18 cellular contexts compared by ENCODE assay signal in genomic region chr4:8179771-8180170, GRCh38. TPM values are rescaled to one million over a fixed set of nuclear protein-coding genes. Genes with fewer than 3 reads are reported as not detected.
A peak's percentile ranks its signal among the peaks of the same experiment; 100 is the strongest.
DNase-seq lines count a peak whose midpoint lies in the region; ATAC-seq, FAIRE-seq and TF ChIP-seq lines count a peak whose summit lies in the region.
"Had no signal": no experiment of that assay in that cellular context is flagged by ENCODE, and none has a peak within 500 bp of the region (broad histone marks: within the 10 kb centered on the region; RNA-seq: fewer than 3 reads in every experiment).

No MANE protein-coding gene starts in this region.

- H3K4me2 ChIP-seq in HepG2 (ENCODE audit: low read depth, low read length), result no peak overlapping the region
- H3K4me2 ChIP-seq: BLaER1 treated with 17β-estradiol and CSF1 and Interleukin-3, amounts not matched to agents 10 nM and 100 nM had no signal

- H3K4me1 Mint-ChIP-seq in WTC11, result no peaks in the 10 kb centered on the region
- H3K4me1 Mint-ChIP-seq in activated CD4-positive, alpha-beta T cell treated with anti-CD3 and anti-CD28 coated beads for 36 hours, result no peaks in the 10 kb centered on the region

- H3K36me3 ChIP-seq in HepG2 (replicated peaks in 1 of 2; ENCODE audit: control insufficient read depth in 1 of 2, insufficient read depth in 2 of 2, low read length in 2 of 2) (no peaks in the 10 kb centered on the region), right lobe of liver (no peaks in the 10 kb centered on the region), kidney (ENCODE audit: control insufficient read depth in 1 of 2, insufficient read depth in 2 of 2, low read length in 2 of 2) (no peaks in the 10 kb centered on the region)
- H3K36me3 ChIP-seq: BLaER1 treated with 17β-estradiol and CSF1 and Interleukin-3, amounts not matched to agents 10 nM and 100 nM had no signal

- POLR2A ChIA-PET in HepG2 (lab: Yijun Ruan, JAX) (interaction anchor here (1.2 to 1.6 kb wide), 2 partner anchors 14 to 19 kb away, joined by 3 to 4 read pairs; partner anchors contain the start of gene SH3TC1), WTC11 (lab: Charles Lee) (no interaction called here)
- POLR2A ChIA-PET in activated CD4-positive, alpha-beta T cell treated with anti-CD3 and anti-CD28 coated beads for 36 hours (lab: Charles Lee), result no interaction called here

- no peaks in the 10 kb centered on the region for H3K79me2 ChIP-seq in HepG2 (ENCODE audit: insufficient read depth, low read length)

- H3K9ac ChIP-seq in HepG2 (ENCODE audit: insufficient read depth, low read depth, low read length) (no peak overlapping the region), kidney (ENCODE audit: low read length in 2 of 2) (no peak overlapping the region)

- peaks cover 7 to 24% of the 10 kb centered on the region in 2 experiments; a peak in 3 of 5 replicates for H3K27me3 ChIP-seq in HepG2 (ENCODE audit: control insufficient read depth in 1 of 2, insufficient read depth in 2 of 2, low read length in 2 of 2)
- no peaks in the 10 kb centered on the region for H3K27me3 ChIP-seq in right lobe of liver
- H3K27me3 ChIP-seq: BLaER1 treated with 17β-estradiol and CSF1 and Interleukin-3, amounts not matched to agents 10 nM and 100 nM had no signal

- TF ChIP-seq RAD21 in HepG2 (CRISPR knock-in tag; IDR thresholded peaks at IDR 0.05), result no peak

- no TSS peak for BruUV-seq in HepG2 (replicated peaks; lab: Mats Ljungman, UMichigan)

- intact Hi-C loops in HepG2 (cut with micrococcal nuclease; ENCODE audit: unreplicated experiment), result no loop called here
- intact Hi-C loops in right lobe of liver (cut with DNase I), result loop anchor here in 1 of 2 donors (10.0 kb wide), 1 partner anchor 225 kb away; no protein-coding TSS in a partner anchor
- intact Hi-C loops in kidney (cut with DNase I), result no loop called here
- intact Hi-C loops in activated CD4-positive, alpha-beta T cell treated with anti-CD3 and anti-CD28 coated beads for 36 hours (cut with DNase I, micrococcal nuclease), result no loop called here

- H3K9me3 ChIP-seq in HepG2 (ENCODE audit: low read length) (no peaks in the 10 kb centered on the region), right lobe of liver (no peaks in the 10 kb centered on the region), kidney (ENCODE audit: control insufficient read depth in 1 of 2, low read length in 2 of 2) (no peaks in the 10 kb centered on the region)
- H3K9me3 ChIP-seq: BLaER1 treated with 17β-estradiol and CSF1 and Interleukin-3, amounts not matched to agents 10 nM and 100 nM had no signal

- H3K27ac ChIP-seq in HepG2 (ENCODE audit: extremely low read length, insufficient read depth, low read length) (no peak overlapping the region), right lobe of liver (no peak overlapping the region), kidney (ENCODE audit: low read depth in 2 of 2, low read length in 2 of 2) (no peak overlapping the region)
- H3K27ac ChIP-seq: BLaER1 treated with 17β-estradiol and CSF1 and Interleukin-3, amounts not matched to agents 10 nM and 100 nM had no signal

- DNase-seq in HepG2 (ENCODE audit: low spot score), result no peak
- no peak for DNase-seq in right lobe of liver
- no peak for DNase-seq in WTC11 (ENCODE audit: low spot score)
- DNase-seq in kidney, result peak; percentile 63
- DNase-seq in NCI-H524 treated with DMSO at 0.1 percent for 48 hours (lab: John Stamatoyannopoulos, UW), result no peak
- DNase-seq in activated CD4-positive, alpha-beta T cell treated with anti-CD3 and anti-CD28 coated beads for 36 hours, result no peak
- no peak for DNase-seq in NCI-H187 treated with DMSO at 0.1 percent for 48 hours (lab: John Stamatoyannopoulos, UW)
- DNase-seq: CD8-positive, alpha-beta T cell; DMS 273 treated with DMSO at 0.1 percent for 48 hours; DMS53; DND-41; EL; HCEC 1CT; HFFc6 had no signal

- no peaks in the 10 kb centered on the region for H3K27me3 Mint-ChIP-seq in WTC11 (ENCODE audit: low read depth)
- no peaks in the 10 kb centered on the region for H3K27me3 Mint-ChIP-seq in activated CD4-positive, alpha-beta T cell treated with anti-CD3 and anti-CD28 coated beads for 36 hours
- H3K27me3 Mint-ChIP-seq: B cell had no signal

- no peak overlapping the region for H2AFZ ChIP-seq in HepG2 (ENCODE audit: low read length)

- H3K4me3 Mint-ChIP-seq in WTC11, result no peak overlapping the region
- H3K4me3 Mint-ChIP-seq in activated CD4-positive, alpha-beta T cell treated with anti-CD3 and anti-CD28 coated beads for 36 hours, result no peak overlapping the region
- H3K4me3 Mint-ChIP-seq: B cell; CD8-positive, alpha-beta T cell; HFFc6 had no signal

- TF ChIP-seq CTCF in HepG2 (CRISPR knock-in tag; IDR thresholded peaks at IDR 0.05) (no peak), right lobe of liver (IDR thresholded peaks at IDR 0.05) (no peak), WTC11 (IDR thresholded peaks at IDR 0.05) (no peak), kidney (IDR thresholded peaks at IDR 0.05; ENCODE audit: borderline replicate concordance, extremely low read depth, insufficient read depth) (no peak)

- TF ChIP-seq EP300 in HepG2 (IDR thresholded peaks at IDR 0.05; ENCODE audit: low read depth in 2 of 2, low read length in 2 of 2), result no peak
- no peak for TF ChIP-seq EP300 in HepG2 (CRISPR knock-in tag; IDR thresholded peaks at IDR 0.05; ENCODE audit: borderline replicate concordance)

- 0% methylated on average over 1 of the region's 9 CpGs for WGBS in HepG2 (ENCODE audit: low lambda C conversion rate)
- WGBS in right lobe of liver (ENCODE audit: insufficient coverage, low coverage, low lambda C conversion rate, missing lambda C conversion rate), result no CpG with 5 or more reads among the region's 9 CpGs

- TF ChIP-seq POLR2A in HepG2 (IDR thresholded peaks at IDR 0.05; ENCODE audit: insufficient read depth in 1 of 2, low read depth in 2 of 2, low read length in 2 of 2), result no peak
- no peak for TF ChIP-seq POLR2A in right lobe of liver (IDR thresholded peaks at IDR 0.05)

- in situ Hi-C loops in HepG2 (cut with HindIII; ENCODE audit: extremely low pct_ligation_motif_present, low pct_unique_long_range_greater_than_20kb), result no loop called here

- H3K4me3 ChIP-seq in HepG2 (replicated peaks in 1 of 3; ENCODE audit: insufficient read depth in 1 of 3, low read depth in 2 of 3, low read length in 3 of 3) (no peak overlapping the region), right lobe of liver (no peak overlapping the region), kidney (ENCODE audit: low read length in 2 of 2) (no peak overlapping the region)
- H3K4me3 ChIP-seq: BLaER1 treated with 17β-estradiol and CSF1 and Interleukin-3, amounts not matched to agents 10 nM and 100 nM; GM12878 had no signal

- H3K27ac Mint-ChIP-seq in WTC11, result no peak overlapping the region
- H3K27ac Mint-ChIP-seq in activated CD4-positive, alpha-beta T cell treated with anti-CD3 and anti-CD28 coated beads for 36 hours, result no peak overlapping the region
- H3K27ac Mint-ChIP-seq: B cell; CD8-positive, alpha-beta T cell; HFFc6 had no signal

- ATAC-seq in HepG2, result peak; percentile 11
- ATAC-seq in right lobe of liver, result no peak
- ATAC-seq in WTC11, result no peak
- ATAC-seq in activated CD4-positive, alpha-beta T cell treated with anti-CD3 and anti-CD28 coated beads for 36 hours, result no peak
- ATAC-seq: CD8-positive, alpha-beta T cell; GM12878 had no signal

- no peaks in the 10 kb centered on the region for H4K20me1 ChIP-seq in HepG2 (ENCODE audit: insufficient read depth, low read length)
- H4K20me1 ChIP-seq: BLaER1 treated with 17β-estradiol and CSF1 and Interleukin-3, amounts not matched to agents 10 nM and 100 nM had no signal

- CTCF ChIA-PET in HepG2 (lab: Yijun Ruan, JAX; ENCODE audit: low intra/inter-chr PET ratio, low total read pairs), result no interaction called here
- CTCF ChIA-PET in WTC11 (lab: Charles Lee), result interaction anchor here (0.9 to 1.6 kb wide), 8 partner anchors 47 to 1109 kb away, joined by 3 to 8 read pairs (median 3); no protein-coding TSS in a partner anchor
- CTCF ChIA-PET in activated CD4-positive, alpha-beta T cell treated with anti-CD3 and anti-CD28 coated beads for 36 hours (lab: Charles Lee), result interaction anchor here (0.6 kb wide), 2 partner anchors 12 to 440 kb away, joined by 3 to 4 read pairs; no protein-coding TSS in a partner anchor

- FAIRE-seq in HepG2 (lab: Jason Lieb, UNC), result no peak
- FAIRE-seq in kidney (lab: Jason Lieb, UNC), result no peak
- FAIRE-seq: GM12878 had no signal

- peaks cover 41% of the 10 kb centered on the region for H3K4me1 ChIP-seq in HepG2 (ENCODE audit: insufficient read depth, low read length)
- peaks cover 0 to 15% (median 0%) of the 10 kb centered on the region in 4 donors for H3K4me1 ChIP-seq in right lobe of liver
- H3K4me1 ChIP-seq in kidney (ENCODE audit: control insufficient read depth in 1 of 2, insufficient read depth in 1 of 2, low read depth in 1 of 2, low read length in 2 of 2), result peaks cover 0 to 26% of the 10 kb centered on the region in 2 donors

- H3K36me3 Mint-ChIP-seq in WTC11, result no peaks in the 10 kb centered on the region
- no peaks in the 10 kb centered on the region for H3K36me3 Mint-ChIP-seq in activated CD4-positive, alpha-beta T cell treated with anti-CD3 and anti-CD28 coated beads for 36 hours (ENCODE audit: low read depth)
- H3K36me3 Mint-ChIP-seq: CD8-positive, alpha-beta T cell had no signal

- peaks cover 5% of the 10 kb centered on the region for H3K9me3 Mint-ChIP-seq in WTC11
- H3K9me3 Mint-ChIP-seq in activated CD4-positive, alpha-beta T cell treated with anti-CD3 and anti-CD28 coated beads for 36 hours (ENCODE audit: low read depth), result no peaks in the 10 kb centered on the region
- H3K9me3 Mint-ChIP-seq: CD8-positive, alpha-beta T cell; HFFc6 had no signal

RNA-seq across cellular contexts. Expression of gene SH3TC1, which starts 19.3 kb away (rescaled TPM):
- total RNA-seq in HepG2 (2016; rRNA removed; fragmentation: Illumina TruSeq; extraction: Trizol), result 10.1 and 14.9 TPM in 2 replicates
- 1.8 and 3.0 TPM in 2 replicates for total RNA-seq in HepG2 (2016; cell fraction: cytosol; rRNA removed; fragmentation: Illumina TruSeq; extraction: Trizol; ENCODE audit: low read depth)
- total RNA-seq in HepG2 (2016; cell fraction: insoluble cytoplasmic fraction; rRNA removed; fragmentation: Illumina TruSeq; extraction: Trizol), result 7.9 and 17.3 TPM in 2 replicates
- total RNA-seq in HepG2 (2016; cell fraction: membrane; rRNA removed; fragmentation: Illumina TruSeq; extraction: Trizol), result 5.6 and 6.2 TPM in 2 replicates
- 22.7 and 23.6 TPM in 2 replicates for total RNA-seq in HepG2 (2016; cell fraction: nucleus; rRNA removed; fragmentation: Illumina TruSeq; extraction: Trizol)
- 21.8 and 27.0 TPM in 2 replicates for polyA plus RNA-seq in HepG2 (2011; rRNA removed)
- 12.1 and 19.8 TPM in 2 replicates for polyA plus RNA-seq in HepG2 (2011; cell fraction: cytosol; rRNA removed)
- 113 and 146 TPM in 2 replicates for polyA plus RNA-seq in HepG2 (2011; cell fraction: nucleus; rRNA removed)
- polyA plus RNA-seq in HepG2 (2012), result 12.2 and 22.6 TPM in 2 replicates
- polyA plus RNA-seq in HepG2 (2016; cell fraction: cytosol; fragmentation: Illumina TruSeq; extraction: Trizol; ENCODE audit: low read depth), result 1.3 and 1.5 TPM in 2 replicates
- polyA plus RNA-seq in HepG2 (2016; cell fraction: insoluble cytoplasmic fraction; fragmentation: Illumina TruSeq; extraction: Trizol; ENCODE audit: low read depth), result 6.1 and 6.6 TPM in 2 replicates
- polyA plus RNA-seq in HepG2 (2016; cell fraction: membrane; fragmentation: Illumina TruSeq; extraction: Trizol; ENCODE audit: low read depth), result 2.1 and 2.8 TPM in 2 replicates
- 26.5 and 29.7 TPM in 2 replicates for polyA plus RNA-seq in HepG2 (2016; cell fraction: nucleus; fragmentation: Illumina TruSeq; extraction: Trizol; ENCODE audit: insufficient read depth, low read depth)
- 12.4 and 67.5 TPM in 2 replicates for polyA minus RNA-seq in HepG2 (2011; rRNA and poly(A)+ RNA removed; ENCODE audit: low replicate concordance)
- 18.2 and 19.5 TPM in 2 replicates for polyA minus RNA-seq in HepG2 (2011; cell fraction: cytosol; rRNA and poly(A)+ RNA removed)
- polyA minus RNA-seq in HepG2 (2011; cell fraction: nucleus; rRNA and poly(A)+ RNA removed), result 76.5 and 77.0 TPM in 2 replicates
- total RNA-seq in right lobe of liver, result 10 to 100 TPM; 13.2 to 48.0 (median 24.9) TPM
- total RNA-seq in WTC11 (2021), result 0.42 to 0.64 TPM (median 0.55 TPM) in 3 replicates
- total RNA-seq in kidney, result 127 TPM
- 43.1 TPM for polyA plus RNA-seq in kidney (ENCODE audit: insufficient read depth, low read depth, low replicate concordance)
- total RNA-seq in activated CD4-positive, alpha-beta T cell treated with anti-CD3 and anti-CD28 coated beads for 36 hours, result 10 to 100 TPM; 11.1 to 18.3 TPM
- total RNA-seq: G401 had no signal

RNA-seq across cellular contexts. Expression of gene ABLIM2, which starts 21.2 kb away (rescaled TPM):
- total RNA-seq in HepG2 (2016; rRNA removed; fragmentation: Illumina TruSeq; extraction: Trizol) (0.18 and 0.20 TPM in 2 replicates), right lobe of liver (1 to 10 TPM in 5 of 6 experiments, under 1 TPM in 1; 0.93 to 3.5 (median 2.3) TPM), WTC11 (2021) (2.6 to 3.9 TPM (median 2.8 TPM) in 3 replicates), kidney (23.3 TPM)
- not detected in 2 replicates for total RNA-seq in HepG2 (2016; cell fraction: cytosol; rRNA removed; fragmentation: Illumina TruSeq; extraction: Trizol; ENCODE audit: low read depth)
- total RNA-seq in HepG2 (2016; cell fraction: insoluble cytoplasmic fraction; rRNA removed; fragmentation: Illumina TruSeq; extraction: Trizol), result not detected in 2 replicates
- not detected in 2 replicates for total RNA-seq in HepG2 (2016; cell fraction: membrane; rRNA removed; fragmentation: Illumina TruSeq; extraction: Trizol)
- not detected in 2 replicates for total RNA-seq in HepG2 (2016; cell fraction: nucleus; rRNA removed; fragmentation: Illumina TruSeq; extraction: Trizol)
- polyA plus RNA-seq in HepG2 (2011; rRNA removed) (0.37 and 0.42 TPM in 2 replicates), kidney (ENCODE audit: insufficient read depth, low read depth, low replicate concordance) (9.5 TPM)
- 0.35 and 0.46 TPM in 2 replicates for polyA plus RNA-seq in HepG2 (2011; cell fraction: cytosol; rRNA removed)
- 0.33 and 0.34 TPM in 2 replicates for polyA plus RNA-seq in HepG2 (2011; cell fraction: nucleus; rRNA removed)
- 0.15 and 0.24 TPM in 2 replicates for polyA plus RNA-seq in HepG2 (2012)
- polyA plus RNA-seq in HepG2 (2016; cell fraction: cytosol; fragmentation: Illumina TruSeq; extraction: Trizol; ENCODE audit: low read depth), result not detected in 2 replicates
- polyA plus RNA-seq in HepG2 (2016; cell fraction: insoluble cytoplasmic fraction; fragmentation: Illumina TruSeq; extraction: Trizol; ENCODE audit: low read depth), result not detected in 2 replicates
- 0.11 TPM in 1 of 2 replicates, not detected in the other for polyA plus RNA-seq in HepG2 (2016; cell fraction: membrane; fragmentation: Illumina TruSeq; extraction: Trizol; ENCODE audit: low read depth)
- not detected in 2 replicates for polyA plus RNA-seq in HepG2 (2016; cell fraction: nucleus; fragmentation: Illumina TruSeq; extraction: Trizol; ENCODE audit: insufficient read depth, low read depth)
- polyA minus RNA-seq in HepG2 (2011; rRNA and poly(A)+ RNA removed; ENCODE audit: low replicate concordance), result 2.2 and 7.6 TPM in 2 replicates
- polyA minus RNA-seq in HepG2 (2011; cell fraction: cytosol; rRNA and poly(A)+ RNA removed), result 0.49 TPM in 1 of 2 replicates, not detected in the other
- 0.12 and 0.52 TPM in 2 replicates for polyA minus RNA-seq in HepG2 (2011; cell fraction: nucleus; rRNA and poly(A)+ RNA removed)
- total RNA-seq in activated CD4-positive, alpha-beta T cell treated with anti-CD3 and anti-CD28 coated beads for 36 hours, result under 1 TPM; 0.58 to 0.64 TPM
